In genomic region chr11:5279678-5280077, GRCh38 we compare ENCODE assay signal across 14 cellular contexts. TPM values are rescaled to one million over a fixed set of nuclear protein-coding genes. Genes with fewer than 3 reads are reported as not detected.
"Had no signal": no experiment of that assay in that cellular context is flagged by ENCODE, and none has a peak within 500 bp of the region (broad histone marks: within the 10 kb centered on the region; RNA-seq: fewer than 3 reads in every experiment).

No MANE protein-coding gene starts in this region.

- H3K9me3 Mint-ChIP-seq: activated B cell treated with CpG ODN at 0.5 μM for 24 hours; brain; dendritic cell treated with granulocyte-macrophage colony-stimulating factor and Interleukin-4, amounts not matched to agents 40 ng/mL and 50 ng/mL, for 4 days; effector memory CD8-positive, alpha-beta T cell; stimulated activated naive CD8-positive, alpha-beta T cell treated with anti-CD3 and anti-CD28 coated beads, Interleukin-15, amount 100 ng/mL, for 72 hours had no signal

- H3K27ac ChIP-seq: lower lobe of right lung, testis had no signal

- H3K36me3 ChIP-seq: lower lobe of right lung had no signal

- H3K4me3 ChIP-seq: lower lobe of right lung, mucosa of descending colon, testis had no signal

- DNase-seq: activated B cell treated with CpG ODN at 0.5 μM for 24 hours; activated CD4-positive, alpha-beta T cell treated with anti-CD3 and anti-CD28 coated beads, Interleukin-2, amount 50 U/mL, for 1 hour; activated naive CD4-positive, alpha-beta T cell treated with anti-CD3 and anti-CD28 coated beads, Interleukin-2, amount 50 U/mL, for 16 hours; effector memory CD8-positive, alpha-beta T cell; lower lobe of right lung; mucosa of descending colon; natural killer cell; occipital lobe; stimulated activated CD4-positive, alpha-beta T cell treated with anti-CD3 and anti-CD28 coated beads, Interleukin-4, amount 100 ng/mL, for 24 hours; stimulated activated naive CD8-positive, alpha-beta T cell treated with anti-CD3 and anti-CD28 coated beads, Interleukin-15, amount 100 ng/mL, for 72 hours; T-helper 17 cell; testis had no signal

- H3K36me3 Mint-ChIP-seq: brain, natural killer cell had no signal

- H3K4me1 Mint-ChIP-seq: activated B cell treated with CpG ODN at 0.5 μM for 24 hours, natural killer cell, T-helper 17 cell had no signal

- H3K4me1 ChIP-seq: lower lobe of right lung, testis had no signal

- H3K27ac Mint-ChIP-seq: activated B cell treated with CpG ODN at 0.5 μM for 24 hours; brain; dendritic cell treated with granulocyte-macrophage colony-stimulating factor and Interleukin-4, amounts not matched to agents 40 ng/mL and 50 ng/mL, for 4 days; effector memory CD8-positive, alpha-beta T cell; natural killer cell; stimulated activated naive CD8-positive, alpha-beta T cell treated with anti-CD3 and anti-CD28 coated beads, Interleukin-15, amount 100 ng/mL, for 72 hours; T-helper 17 cell had no signal

- H3K9me3 ChIP-seq: lower lobe of right lung, mucosa of descending colon, testis had no signal

- H3K27me3 ChIP-seq: testis had no signal

- H3K4me3 Mint-ChIP-seq: activated B cell treated with CpG ODN at 0.5 μM for 24 hours; brain; dendritic cell treated with granulocyte-macrophage colony-stimulating factor and Interleukin-4, amounts not matched to agents 40 ng/mL and 50 ng/mL, for 4 days; effector memory CD8-positive, alpha-beta T cell; natural killer cell; stimulated activated naive CD8-positive, alpha-beta T cell treated with anti-CD3 and anti-CD28 coated beads, Interleukin-15, amount 100 ng/mL, for 72 hours; T-helper 17 cell had no signal

- H3K27me3 Mint-ChIP-seq: activated B cell treated with CpG ODN at 0.5 μM for 24 hours; brain; dendritic cell treated with granulocyte-macrophage colony-stimulating factor and Interleukin-4, amounts not matched to agents 40 ng/mL and 50 ng/mL, for 4 days; stimulated activated naive CD8-positive, alpha-beta T cell treated with anti-CD3 and anti-CD28 coated beads, Interleukin-15, amount 100 ng/mL, for 72 hours had no signal

- ATAC-seq: effector memory CD8-positive, alpha-beta T cell; lower lobe of right lung; mucosa of descending colon; natural killer cell; stimulated activated naive CD8-positive, alpha-beta T cell treated with anti-CD3 and anti-CD28 coated beads, Interleukin-15, amount 100 ng/mL, for 72 hours; T-helper 17 cell had no signal

RNA-seq across cellular contexts. Expression of gene HBE1, which starts 9.9 kb away (rescaled TPM):
- total RNA-seq: activated B cell treated with CpG ODN at 0.5 μM for 24 hours, lower lobe of right lung, mucosa of descending colon, natural killer cell, T-helper 17 cell had no signal

RNA-seq across cellular contexts. Expression of gene OR51B4, which starts 22.1 kb away (rescaled TPM):
- total RNA-seq: activated B cell treated with CpG ODN at 0.5 μM for 24 hours, lower lobe of right lung, mucosa of descending colon, natural killer cell, T-helper 17 cell had no signal

RNA-seq across cellular contexts. Expression of gene HBG2, which starts 25.1 kb away (rescaled TPM):
- total RNA-seq: activated B cell treated with CpG ODN at 0.5 μM for 24 hours, mucosa of descending colon, natural killer cell, testis had no signal

RNA-seq across cellular contexts. Expression of gene HBG1, which starts 30.0 kb away (rescaled TPM):
- total RNA-seq: activated B cell treated with CpG ODN at 0.5 μM for 24 hours, lower lobe of right lung, mucosa of descending colon, natural killer cell, T-helper 17 cell, testis had no signal

RNA-seq across cellular contexts. Expression of gene OR51B2, which starts 44.4 kb away (rescaled TPM):
- total RNA-seq: activated B cell treated with CpG ODN at 0.5 μM for 24 hours, lower lobe of right lung, mucosa of descending colon, natural killer cell, T-helper 17 cell had no signal
